ENCODE assay signal across 2 cellular contexts in the genomic region with DNA sequence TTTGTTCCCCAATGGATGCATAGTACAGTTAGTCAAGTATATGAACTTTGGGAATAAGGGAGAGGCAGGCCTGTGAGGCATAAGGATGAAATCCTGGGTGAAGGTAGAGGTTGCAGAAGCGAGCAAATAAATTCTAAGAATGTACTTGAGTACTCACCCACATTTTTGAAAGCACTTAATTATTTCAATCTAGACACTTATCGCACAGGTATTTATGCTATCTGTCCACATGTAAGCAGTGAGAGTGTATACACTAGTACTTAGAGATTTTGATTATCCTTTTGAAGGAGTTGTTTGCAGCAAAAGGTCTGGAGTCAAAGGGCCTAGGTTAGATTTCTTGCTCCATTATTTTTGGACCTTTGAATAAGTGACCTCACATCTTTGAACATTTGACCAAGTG.
TF ChIP-seq lines count a peak whose summit lies in the region.

No MANE protein-coding gene starts in this region.

TF ChIP-seq in IMR-90, 13 proteins besides CTCF, POLR2A, EP300 and RAD21 (continued from another document):
- TF ChIP-seq MAZ (IDR thresholded peaks at IDR 0.05; ENCODE audit: borderline replicate concordance, low read depth, low read length): no peak
- TF ChIP-seq CHD1 (IDR thresholded peaks at IDR 0.05; ENCODE audit: low read depth, low read length): no peak
- no peak for TF ChIP-seq FOS (IDR thresholded peaks at IDR 0.05; ENCODE audit: low read depth, low read length)
- TF ChIP-seq, protein P1, sequence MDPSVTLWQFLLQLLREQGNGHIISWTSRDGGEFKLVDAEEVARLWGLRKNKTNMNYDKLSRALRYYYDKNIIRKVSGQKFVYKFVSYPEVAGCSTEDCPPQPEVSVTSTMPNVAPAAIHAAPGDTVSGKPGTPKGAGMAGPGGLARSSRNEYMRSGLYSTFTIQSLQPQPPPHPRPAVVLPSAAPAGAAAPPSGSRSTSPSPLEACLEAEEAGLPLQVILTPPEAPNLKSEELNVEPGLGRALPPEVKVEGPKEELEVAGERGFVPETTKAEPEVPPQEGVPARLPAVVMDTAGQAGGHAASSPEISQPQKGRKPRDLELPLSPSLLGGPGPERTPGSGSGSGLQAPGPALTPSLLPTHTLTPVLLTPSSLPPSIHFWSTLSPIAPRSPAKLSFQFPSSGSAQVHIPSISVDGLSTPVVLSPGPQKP (IDR thresholded peaks at IDR 0.05; ENCODE audit: borderline replicate concordance, low read depth, low read length): no peak
- no peak for TF ChIP-seq NFE2L2 (IDR thresholded peaks at IDR 0.05; ENCODE audit: low read depth, low read length)
- no peak for TF ChIP-seq RCOR1 (IDR thresholded peaks at IDR 0.05; ENCODE audit: insufficient replicate concordance, low read length)
- no peak for TF ChIP-seq SMC3 (IDR thresholded peaks at IDR 0.05; ENCODE audit: low read depth, low read length)
- TF ChIP-seq MAFK (IDR thresholded peaks at IDR 0.05; ENCODE audit: low read depth, low read length): no peak
- TF ChIP-seq MXI1 (IDR thresholded peaks at IDR 0.05; ENCODE audit: borderline replicate concordance, low read depth, low read length): no peak

TF ChIP-seq in HEK293T, 16 proteins besides CTCF, POLR2A, EP300 and RAD21 (continued from another document):
- TF ChIP-seq, protein P2, sequence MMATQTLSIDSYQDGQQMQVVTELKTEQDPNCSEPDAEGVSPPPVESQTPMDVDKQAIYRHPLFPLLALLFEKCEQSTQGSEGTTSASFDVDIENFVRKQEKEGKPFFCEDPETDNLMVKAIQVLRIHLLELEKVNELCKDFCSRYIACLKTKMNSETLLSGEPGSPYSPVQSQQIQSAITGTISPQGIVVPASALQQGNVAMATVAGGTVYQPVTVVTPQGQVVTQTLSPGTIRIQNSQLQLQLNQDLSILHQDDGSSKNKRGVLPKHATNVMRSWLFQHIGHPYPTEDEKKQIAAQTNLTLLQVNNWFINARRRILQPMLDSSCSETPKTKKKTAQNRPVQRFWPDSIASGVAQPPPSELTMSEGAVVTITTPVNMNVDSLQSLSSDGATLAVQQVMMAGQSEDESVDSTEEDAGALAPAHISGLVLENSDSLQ (IDR thresholded peaks at IDR 0.05): no peak
- no peak for TF ChIP-seq FOXK2 (IDR thresholded peaks at IDR 0.05)
- no peak for TF ChIP-seq ZNF384 (IDR thresholded peaks at IDR 0.05)
- TF ChIP-seq CTBP1 (IDR thresholded peaks at IDR 0.05; ENCODE audit: borderline replicate concordance): no peak
- TF ChIP-seq SUZ12 (IDR thresholded peaks at IDR 0.05): no peak
- no peak for TF ChIP-seq HDGF (IDR thresholded peaks at IDR 0.05; ENCODE audit: borderline replicate concordance)
